Comparison of ENCODE assay signal across 1 cellular context in the genomic region with DNA sequence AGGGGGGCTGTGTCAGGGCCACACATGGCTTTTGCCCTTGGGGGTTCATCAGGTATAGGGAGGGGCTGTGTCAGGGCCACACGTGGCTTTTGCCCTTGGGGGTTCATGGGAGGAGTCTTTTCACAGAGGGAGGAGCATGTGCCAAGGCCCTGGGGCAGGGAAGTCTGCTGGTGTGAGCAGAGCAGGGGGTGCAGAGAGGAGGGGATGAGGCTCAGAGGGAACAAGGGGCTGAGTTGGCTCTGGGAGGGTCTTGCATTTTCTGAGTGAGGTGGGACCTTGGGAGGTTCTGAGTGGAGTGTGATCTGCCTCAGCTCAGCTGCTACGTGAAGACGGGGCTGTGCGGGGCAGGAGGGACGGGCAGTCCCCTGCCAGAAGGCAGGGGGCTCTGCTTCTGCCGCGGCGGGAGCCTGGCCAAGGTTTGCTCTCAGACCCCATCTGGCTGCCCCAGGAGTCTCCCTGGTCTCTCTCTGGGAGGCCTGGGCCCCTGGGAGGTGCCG.
TF ChIP-seq lines count a peak whose summit lies in the region.

No MANE protein-coding gene starts in this region.

TF ChIP-seq in HepG2, 621 proteins besides CTCF, POLR2A, EP300 and RAD21 (continued from another document):
- TF ChIP-seq, protein P1, sequence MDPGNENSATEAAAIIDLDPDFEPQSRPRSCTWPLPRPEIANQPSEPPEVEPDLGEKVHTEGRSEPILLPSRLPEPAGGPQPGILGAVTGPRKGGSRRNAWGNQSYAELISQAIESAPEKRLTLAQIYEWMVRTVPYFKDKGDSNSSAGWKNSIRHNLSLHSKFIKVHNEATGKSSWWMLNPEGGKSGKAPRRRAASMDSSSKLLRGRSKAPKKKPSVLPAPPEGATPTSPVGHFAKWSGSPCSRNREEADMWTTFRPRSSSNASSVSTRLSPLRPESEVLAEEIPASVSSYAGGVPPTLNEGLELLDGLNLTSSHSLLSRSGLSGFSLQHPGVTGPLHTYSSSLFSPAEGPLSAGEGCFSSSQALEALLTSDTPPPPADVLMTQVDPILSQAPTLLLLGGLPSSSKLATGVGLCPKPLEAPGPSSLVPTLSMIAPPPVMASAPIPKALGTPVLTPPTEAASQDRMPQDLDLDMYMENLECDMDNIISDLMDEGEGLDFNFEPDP (CRISPR knock-in tag; conservative IDR thresholded peaks at IDR 0.05), result no peak
- TF ChIP-seq, protein P2, sequence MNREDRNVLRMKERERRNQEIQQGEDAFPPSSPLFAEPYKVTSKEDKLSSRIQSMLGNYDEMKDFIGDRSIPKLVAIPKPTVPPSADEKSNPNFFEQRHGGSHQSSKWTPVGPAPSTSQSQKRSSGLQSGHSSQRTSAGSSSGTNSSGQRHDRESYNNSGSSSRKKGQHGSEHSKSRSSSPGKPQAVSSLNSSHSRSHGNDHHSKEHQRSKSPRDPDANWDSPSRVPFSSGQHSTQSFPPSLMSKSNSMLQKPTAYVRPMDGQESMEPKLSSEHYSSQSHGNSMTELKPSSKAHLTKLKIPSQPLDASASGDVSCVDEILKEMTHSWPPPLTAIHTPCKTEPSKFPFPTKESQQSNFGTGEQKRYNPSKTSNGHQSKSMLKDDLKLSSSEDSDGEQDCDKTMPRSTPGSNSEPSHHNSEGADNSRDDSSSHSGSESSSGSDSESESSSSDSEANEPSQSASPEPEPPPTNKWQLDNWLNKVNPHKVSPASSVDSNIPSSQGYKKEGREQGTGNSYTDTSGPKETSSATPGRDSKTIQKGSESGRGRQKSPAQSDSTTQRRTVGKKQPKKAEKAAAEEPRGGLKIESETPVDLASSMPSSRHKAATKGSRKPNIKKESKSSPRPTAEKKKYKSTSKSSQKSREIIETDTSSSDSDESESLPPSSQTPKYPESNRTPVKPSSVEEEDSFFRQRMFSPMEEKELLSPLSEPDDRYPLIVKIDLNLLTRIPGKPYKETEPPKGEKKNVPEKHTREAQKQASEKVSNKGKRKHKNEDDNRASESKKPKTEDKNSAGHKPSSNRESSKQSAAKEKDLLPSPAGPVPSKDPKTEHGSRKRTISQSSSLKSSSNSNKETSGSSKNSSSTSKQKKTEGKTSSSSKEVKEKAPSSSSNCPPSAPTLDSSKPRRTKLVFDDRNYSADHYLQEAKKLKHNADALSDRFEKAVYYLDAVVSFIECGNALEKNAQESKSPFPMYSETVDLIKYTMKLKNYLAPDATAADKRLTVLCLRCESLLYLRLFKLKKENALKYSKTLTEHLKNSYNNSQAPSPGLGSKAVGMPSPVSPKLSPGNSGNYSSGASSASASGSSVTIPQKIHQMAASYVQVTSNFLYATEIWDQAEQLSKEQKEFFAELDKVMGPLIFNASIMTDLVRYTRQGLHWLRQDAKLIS (CRISPR knock-in tag; IDR thresholded peaks at IDR 0.05), result no peak
- TF ChIP-seq NFATC3 (CRISPR knock-in tag; IDR thresholded peaks at IDR 0.05), result no peak
- TF ChIP-seq ZNF263 (CRISPR knock-in tag; IDR thresholded peaks at IDR 0.05), result peak; percentile 88
- no peak for TF ChIP-seq MTA3 (CRISPR knock-in tag; IDR thresholded peaks at IDR 0.05)
- no peak for TF ChIP-seq PRMT3 (CRISPR knock-in tag; IDR thresholded peaks at IDR 0.05; ENCODE audit: borderline replicate concordance, low read depth)
- no peak for TF ChIP-seq ZBTB1 (CRISPR knock-in tag; IDR thresholded peaks at IDR 0.05; ENCODE audit: borderline replicate concordance)
- no peak for TF ChIP-seq MEIS2 (CRISPR knock-in tag; IDR thresholded peaks at IDR 0.05)
- TF ChIP-seq, protein P3, sequence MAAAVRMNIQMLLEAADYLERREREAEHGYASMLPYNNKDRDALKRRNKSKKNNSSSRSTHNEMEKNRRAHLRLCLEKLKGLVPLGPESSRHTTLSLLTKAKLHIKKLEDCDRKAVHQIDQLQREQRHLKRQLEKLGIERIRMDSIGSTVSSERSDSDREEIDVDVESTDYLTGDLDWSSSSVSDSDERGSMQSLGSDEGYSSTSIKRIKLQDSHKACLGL (CRISPR knock-in tag; IDR thresholded peaks at IDR 0.05), result peak; percentile 14; the same call in 1 of the 2 replicates
- TF ChIP-seq RNF2 (conservative IDR thresholded peaks at IDR 0.05; ENCODE audit: low read depth), result no peak
- TF ChIP-seq, protein P4, sequence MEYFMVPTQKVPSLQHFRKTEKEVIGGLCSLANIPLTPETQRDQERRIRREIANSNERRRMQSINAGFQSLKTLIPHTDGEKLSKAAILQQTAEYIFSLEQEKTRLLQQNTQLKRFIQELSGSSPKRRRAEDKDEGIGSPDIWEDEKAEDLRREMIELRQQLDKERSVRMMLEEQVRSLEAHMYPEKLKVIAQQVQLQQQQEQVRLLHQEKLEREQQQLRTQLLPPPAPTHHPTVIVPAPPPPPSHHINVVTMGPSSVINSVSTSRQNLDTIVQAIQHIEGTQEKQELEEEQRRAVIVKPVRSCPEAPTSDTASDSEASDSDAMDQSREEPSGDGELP (IDR thresholded peaks at IDR 0.05; ENCODE audit: borderline replicate concordance, low read depth), result 0 out of 2 replicates have a peak, but pooled peaks have one; percentile 31
- TF ChIP-seq ZFY (CRISPR knock-in tag; IDR thresholded peaks at IDR 0.05), result no peak
- TF ChIP-seq EHMT2 (IDR thresholded peaks at IDR 0.05; ENCODE audit: borderline replicate concordance, low read depth, low read length), result no peak
- no peak for TF ChIP-seq ARNT (IDR thresholded peaks at IDR 0.05)
- TF ChIP-seq ARID2 (CRISPR knock-in tag; IDR thresholded peaks at IDR 0.05; ENCODE audit: borderline replicate concordance), result 0 out of 2 replicates have a peak, but pooled peaks have one; percentile 11
- TF ChIP-seq ASH2L (IDR thresholded peaks at IDR 0.05; ENCODE audit: insufficient read length, low read depth, low read length), result no peak
- TF ChIP-seq ZNF446 (CRISPR knock-in tag; IDR thresholded peaks at IDR 0.05), result no peak
- 0 out of 2 replicates have a peak, but pooled peaks have one; percentile 29 for TF ChIP-seq ZNF235 (CRISPR knock-in tag; IDR thresholded peaks at IDR 0.05; ENCODE audit: borderline replicate concordance)
- TF ChIP-seq PAWR (CRISPR knock-in tag; IDR thresholded peaks at IDR 0.05; ENCODE audit: borderline replicate concordance), result no peak
- no peak for TF ChIP-seq NFE2L1 (CRISPR knock-in tag; IDR thresholded peaks at IDR 0.05; ENCODE audit: borderline replicate concordance)
- peak; percentile 73; the same call in 1 of the 2 replicates for TF ChIP-seq ZFP36L2 (CRISPR knock-in tag; IDR thresholded peaks at IDR 0.05)
- TF ChIP-seq ZNF317 (CRISPR knock-in tag; IDR thresholded peaks at IDR 0.05), result peak; percentile 28; the same call in 1 of the 2 replicates
TF ChIP-seq in HepG2: peak in this region for 59.
